14 cellular contexts compared by ENCODE assay signal in the genomic region with DNA sequence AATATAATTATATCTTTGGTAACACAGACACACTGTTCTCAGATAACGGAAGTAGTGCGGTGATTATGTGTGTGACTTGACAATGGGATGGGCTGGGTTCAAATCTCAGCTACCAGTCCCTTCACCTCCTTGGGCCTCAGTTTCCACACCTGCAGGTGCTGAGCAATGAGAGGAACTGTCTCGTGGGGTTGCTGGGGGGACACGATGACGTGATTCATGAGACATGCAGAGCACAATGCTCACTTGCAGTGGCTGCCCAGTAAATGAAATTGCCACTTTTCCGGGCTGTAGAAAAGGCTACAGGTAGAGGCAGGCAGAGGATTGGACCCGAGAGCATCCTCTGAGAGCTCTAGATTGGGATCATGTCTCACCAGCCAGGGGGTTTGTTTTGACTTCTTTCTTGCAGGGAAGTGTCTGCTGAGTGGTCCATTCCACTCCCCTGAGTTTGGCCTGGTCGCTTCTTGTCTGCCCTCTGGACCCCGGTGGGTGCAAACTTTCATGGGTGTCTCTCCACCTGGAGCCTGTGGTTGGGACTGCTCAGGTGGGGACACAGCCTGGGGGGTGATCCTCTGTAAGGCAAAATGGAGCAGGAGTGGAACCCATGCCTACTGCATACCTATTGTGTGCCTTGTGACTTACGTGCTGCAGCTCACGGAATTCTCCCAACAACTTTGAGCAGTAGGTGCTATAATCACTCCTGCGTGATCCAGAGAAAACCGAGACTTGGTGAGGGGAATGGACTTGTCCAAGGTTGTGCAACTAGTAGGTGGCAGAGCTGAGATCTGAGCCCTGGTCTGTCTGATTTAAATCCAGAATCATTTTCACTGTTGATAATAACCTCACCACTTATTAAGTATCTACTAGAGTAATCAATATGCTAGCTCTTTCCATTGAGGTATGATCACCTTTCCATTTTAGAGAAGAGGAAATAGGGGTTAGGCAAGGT.
DNase-seq lines count a peak whose midpoint lies in the region; ATAC-seq and TF ChIP-seq lines count a peak whose summit lies in the region.
"Had no signal": no experiment of that assay in that cellular context is flagged by ENCODE, and none has a peak within 500 bp of the region (broad histone marks: within the 10 kb centered on the region; RNA-seq: fewer than 3 reads in every experiment).

No MANE protein-coding gene starts in this region.

- DNase-seq in activated naive CD4-positive, alpha-beta T cell treated with anti-CD3 and anti-CD28 coated beads, Interleukin-2, amount 10 ng/mL, durations not matched to agents 7 days and 5 days: no peak
- no peak for DNase-seq in activated naive CD4-positive, alpha-beta T cell treated with Interleukin-2 at 50 U/mL for 16 hours
- DNase-seq in activated T-helper 1 cell treated with anti-CD3 and anti-CD28 coated beads, Interleukin-12 subunit alpha, Interleukin-12 subunit beta, Interleukin-2, Interleukin-4 antibody, amounts not matched to agents 30 ng/mL and 10 ng/mL and 1 ng/mL, durations not matched to agents 14 hours and 24 hours and 36 hours (ENCODE audit: low spot score): no peak
- no peak for DNase-seq in mesothelial cell of epicardium (ENCODE audit: low spot score in 2 of 2, unreplicated experiment in 2 of 2)
- DNase-seq in upper lobe of left lung: no peak
- no peak for DNase-seq in occipital lobe (lab: John Stamatoyannopoulos, UW)
- DNase-seq in NCI-H510A treated with DMSO at 0.1 percent for 48 hours (lab: John Stamatoyannopoulos, UW): no peak
- no peak for DNase-seq in NCI-H1417 (lab: John Stamatoyannopoulos, UW)
- DNase-seq: DMS53, left ventricle myocardium superior, NCI-H1436 treated with DMSO at 0.1 percent for 48 hours, NCI-H446 treated with DMSO at 0.1 percent for 48 hours, trophoblast cell had no signal

- H3K4me1 ChIP-seq in upper lobe of left lung: peaks cover 17 to 32% (median 22%) of the 10 kb centered on the region in 4 donors

- H3K36me3 Mint-ChIP-seq in activated naive CD4-positive, alpha-beta T cell treated with anti-CD3 and anti-CD28 coated beads, Interleukin-2, amount 10 ng/mL, durations not matched to agents 7 days and 5 days: no peaks in the 10 kb centered on the region
- no peaks in the 10 kb centered on the region for H3K36me3 Mint-ChIP-seq in activated T-helper 1 cell treated with anti-CD3 and anti-CD28 coated beads, Interleukin-12 subunit alpha, Interleukin-12 subunit beta, Interleukin-2, Interleukin-4 antibody, amounts not matched to agents 30 ng/mL and 10 ng/mL and 1 ng/mL, durations not matched to agents 14 hours and 24 hours and 36 hours (ENCODE audit: low read depth)
- no peaks in the 10 kb centered on the region for H3K36me3 Mint-ChIP-seq in mesothelial cell of epicardium

- 91 to 93% methylated on average over 13 of the region's 13 CpGs for WGBS in upper lobe of left lung, 2 donors

- H3K4me3 ChIP-seq in upper lobe of left lung: no peak overlapping the region

- CTCF ChIA-PET in activated naive CD4-positive, alpha-beta T cell treated with anti-CD3 and anti-CD28 coated beads, Interleukin-2, amount 10 ng/mL, durations not matched to agents 7 days and 5 days (lab: Charles Lee): interaction anchor here (0.8 to 1.1 kb wide), 3 partner anchors 9 to 159 kb away, joined by 3 to 9 read pairs (median 3); no protein-coding TSS in a partner anchor

- H3K27ac ChIP-seq in upper lobe of left lung: peak overlapping the region; percentile 54 to 86 (median 80)

- no peaks in the 10 kb centered on the region for H3K27me3 ChIP-seq in upper lobe of left lung

- H3K27me3 Mint-ChIP-seq in activated naive CD4-positive, alpha-beta T cell treated with anti-CD3 and anti-CD28 coated beads, Interleukin-2, amount 10 ng/mL, durations not matched to agents 7 days and 5 days: peaks cover 8% of the 10 kb centered on the region
- peaks cover 10% of the 10 kb centered on the region for H3K27me3 Mint-ChIP-seq in activated T-helper 1 cell treated with anti-CD3 and anti-CD28 coated beads, Interleukin-12 subunit alpha, Interleukin-12 subunit beta, Interleukin-2, Interleukin-4 antibody, amounts not matched to agents 30 ng/mL and 10 ng/mL and 1 ng/mL, durations not matched to agents 14 hours and 24 hours and 36 hours (ENCODE audit: insufficient read depth)
- no peaks in the 10 kb centered on the region for H3K27me3 Mint-ChIP-seq in mesothelial cell of epicardium (ENCODE audit: low read depth)

- H3K9me3 Mint-ChIP-seq in activated naive CD4-positive, alpha-beta T cell treated with anti-CD3 and anti-CD28 coated beads, Interleukin-2, amount 10 ng/mL, durations not matched to agents 7 days and 5 days: no peaks in the 10 kb centered on the region
- H3K9me3 Mint-ChIP-seq in activated T-helper 1 cell treated with anti-CD3 and anti-CD28 coated beads, Interleukin-12 subunit alpha, Interleukin-12 subunit beta, Interleukin-2, Interleukin-4 antibody, amounts not matched to agents 30 ng/mL and 10 ng/mL and 1 ng/mL, durations not matched to agents 14 hours and 24 hours and 36 hours: no peaks in the 10 kb centered on the region
- H3K9me3 Mint-ChIP-seq in mesothelial cell of epicardium: no peaks in the 10 kb centered on the region
- H3K9me3 Mint-ChIP-seq: neural crest cell had no signal

- TF ChIP-seq CTCF in mesothelial cell of epicardium (IDR thresholded peaks at IDR 0.05; ENCODE audit: unreplicated experiment): no peak
- TF ChIP-seq CTCF in upper lobe of left lung (IDR thresholded peaks at IDR 0.05): no peak

- no peak for ATAC-seq in upper lobe of left lung (ENCODE audit: low FRiP score in 2 of 2)

- H3K36me3 ChIP-seq in upper lobe of left lung: no peaks in the 10 kb centered on the region

- peak overlapping the region; percentile 43 for H3K4me3 Mint-ChIP-seq in activated naive CD4-positive, alpha-beta T cell treated with anti-CD3 and anti-CD28 coated beads, Interleukin-2, amount 10 ng/mL, durations not matched to agents 7 days and 5 days
- peak overlapping the region; percentile 74 for H3K4me3 Mint-ChIP-seq in activated T-helper 1 cell treated with anti-CD3 and anti-CD28 coated beads, Interleukin-12 subunit alpha, Interleukin-12 subunit beta, Interleukin-2, Interleukin-4 antibody, amounts not matched to agents 30 ng/mL and 10 ng/mL and 1 ng/mL, durations not matched to agents 14 hours and 24 hours and 36 hours
- no peak overlapping the region for H3K4me3 Mint-ChIP-seq in mesothelial cell of epicardium
- H3K4me3 Mint-ChIP-seq: neural crest cell had no signal

- intact Hi-C loops in activated T-helper 1 cell treated with anti-CD3 and anti-CD28 coated beads, Interleukin-12 subunit alpha, Interleukin-12 subunit beta, Interleukin-2, Interleukin-4 antibody, amounts not matched to agents 30 ng/mL and 10 ng/mL and 1 ng/mL, durations not matched to agents 14 hours and 24 hours and 36 hours (cut with micrococcal nuclease): loop anchor here (2.0 to 5.0 kb wide), 6 partner anchors 29 to 725 kb away; a partner anchor contains a TSS

- TF ChIP-seq EP300 in upper lobe of left lung (IDR thresholded peaks at IDR 0.05): no peak

- TF ChIP-seq POLR2A in upper lobe of left lung (IDR thresholded peaks at IDR 0.05): no peak

- H3K4me1 Mint-ChIP-seq in activated naive CD4-positive, alpha-beta T cell treated with anti-CD3 and anti-CD28 coated beads, Interleukin-2, amount 10 ng/mL, durations not matched to agents 7 days and 5 days: peaks cover 61% of the 10 kb centered on the region
- H3K4me1 Mint-ChIP-seq in activated T-helper 1 cell treated with anti-CD3 and anti-CD28 coated beads, Interleukin-12 subunit alpha, Interleukin-12 subunit beta, Interleukin-2, Interleukin-4 antibody, amounts not matched to agents 30 ng/mL and 10 ng/mL and 1 ng/mL, durations not matched to agents 14 hours and 24 hours and 36 hours (ENCODE audit: low read depth): peaks cover 70% of the 10 kb centered on the region
- H3K4me1 Mint-ChIP-seq in mesothelial cell of epicardium: peaks cover 41% of the 10 kb centered on the region

- peak overlapping the region; percentile 89 for H3K27ac Mint-ChIP-seq in activated naive CD4-positive, alpha-beta T cell treated with anti-CD3 and anti-CD28 coated beads, Interleukin-2, amount 10 ng/mL, durations not matched to agents 7 days and 5 days
- H3K27ac Mint-ChIP-seq in activated T-helper 1 cell treated with anti-CD3 and anti-CD28 coated beads, Interleukin-12 subunit alpha, Interleukin-12 subunit beta, Interleukin-2, Interleukin-4 antibody, amounts not matched to agents 30 ng/mL and 10 ng/mL and 1 ng/mL, durations not matched to agents 14 hours and 24 hours and 36 hours: peak overlapping the region; percentile 89
- H3K27ac Mint-ChIP-seq in mesothelial cell of epicardium: peak overlapping the region; percentile 72

- H3K9me3 ChIP-seq in upper lobe of left lung: no peaks in the 10 kb centered on the region
